ENCODE assay signal across 29 cellular contexts in the genomic region with DNA sequence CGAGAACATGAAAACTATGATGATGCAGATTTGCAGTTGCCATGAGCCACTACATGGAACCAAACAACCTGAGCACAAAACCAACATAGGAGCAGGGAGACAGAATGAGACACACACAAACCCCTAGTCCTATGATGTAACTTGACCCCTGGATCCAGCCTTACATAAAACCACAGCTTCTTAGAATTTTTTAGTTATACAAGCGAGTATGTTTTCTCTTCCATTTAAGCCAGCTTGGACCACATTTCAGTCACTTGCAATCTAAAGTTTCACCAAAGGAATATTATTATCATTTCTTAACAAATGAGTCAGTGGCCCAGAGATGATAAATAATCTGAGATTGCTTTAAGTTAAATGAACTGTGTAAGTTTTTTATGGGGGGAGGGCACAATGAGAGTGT. TPM values are rescaled to one million over a fixed set of nuclear protein-coding genes. Genes with fewer than 3 reads are reported as not detected.
DNase-seq lines count a peak whose midpoint lies in the region; ATAC-seq and TF ChIP-seq lines count a peak whose summit lies in the region.
"Had no signal": no experiment of that assay in that cellular context is flagged by ENCODE, and none has a peak within 500 bp of the region (broad histone marks: within the 10 kb centered on the region; RNA-seq: fewer than 3 reads in every experiment).

No MANE protein-coding gene starts in this region.

- no peak overlapping the region for H3K4me3 ChIP-seq in SK-N-SH (ENCODE audit: low read depth in 2 of 2, low read length in 1 of 2)
- H3K4me3 ChIP-seq in astrocyte of the spinal cord (ENCODE audit: low read depth, low read length): no peak overlapping the region
- H3K4me3 ChIP-seq in ascending aorta: no peak overlapping the region
- H3K4me3 ChIP-seq: BLaER1, cardiac muscle cell, gastrocnemius medialis, lung, psoas muscle had no signal

- ATAC-seq in SK-N-SH treated with all-trans-retinoic acid at 6 μM for 48 hours (no peak; the same call in 1 of the 3 replicates), HG03469 (IDR thresholded peaks at IDR 0.05; ENCODE audit: unreplicated experiment) (no peak), HG02610 (IDR thresholded peaks at IDR 0.05; ENCODE audit: unreplicated experiment) (no peak)
- ATAC-seq: gastrocnemius medialis; HCT116; psoas muscle; stimulated activated effector memory CD8-positive, alpha-beta T cell treated with anti-CD3 and anti-CD28 coated beads, Interleukin-12 subunit alpha, Interleukin-12 subunit beta, amount 100 ng/mL, for 72 hours had no signal

- H3K79me2 ChIP-seq in SK-N-SH (ENCODE audit: insufficient read depth): peaks cover 90% of the 10 kb centered on the region

- CTCF ChIA-PET in SK-N-SH (lab: Yijun Ruan, JAX): interaction anchor here (0.7 to 3.7 kb wide), 3 partner anchors 147 to 689 kb away, joined by 3 to 30 read pairs (median 3); no protein-coding TSS in a partner anchor

- H3K9ac ChIP-seq in SK-N-SH: no peak overlapping the region
- H3K9ac ChIP-seq: BLaER1, KMS-11 had no signal

- H3K9me2 ChIP-seq in SK-N-SH: no peaks in the 10 kb centered on the region

- TF ChIP-seq CTCF in SK-N-SH (IDR thresholded peaks at IDR 0.05) (no peak), astrocyte of the spinal cord (IDR thresholded peaks at IDR 0.05; ENCODE audit: low read depth, low read length) (no peak), ascending aorta (IDR thresholded peaks at IDR 0.05) (no peak)

- 69% methylated on average over 2 of the region's 2 CpGs for WGBS in SK-N-SH (ENCODE audit: low lambda C conversion rate)

- no peaks in the 10 kb centered on the region for H3K27me3 ChIP-seq in SK-N-SH (ENCODE audit: insufficient read depth)
- no peaks in the 10 kb centered on the region for H3K27me3 ChIP-seq in ascending aorta
- H3K27me3 ChIP-seq: BLaER1, gastrocnemius medialis had no signal

- TF ChIP-seq RAD21 in SK-N-SH (IDR thresholded peaks at IDR 0.05; ENCODE audit: low read length): no peak

- H3F3A ChIP-seq in SK-N-SH (replicated peaks; ENCODE audit: insufficient read depth): peaks cover 24% of the 10 kb centered on the region

- in situ Hi-C loops in astrocyte of the spinal cord (cut with HindIII; ENCODE audit: low sequenced_read_pairs): no loop called here

- DNase-seq in SK-N-SH: no peak
- peak; percentile 71 for DNase-seq in astrocyte of the spinal cord (ENCODE audit: low read depth, low spot score)
- DNase-seq in glomerular visceral epithelial cell (ENCODE audit: extremely low spot score): peak; percentile 62
- DNase-seq in superior temporal gyrus (ENCODE audit: extremely low spot score): no peak
- no peak for DNase-seq in ascending aorta (ENCODE audit: low spot score in 2 of 2)
- DNase-seq: activated naive CD8-positive, alpha-beta T cell treated with anti-CD3 and anti-CD28 coated beads for 36 hours; COR-L47; dermis blood vessel endothelial cell; DMS79 treated with DMSO at 0.1 percent for 48 hours; gastrocnemius medialis; kidney; NCI-H1048; NCI-H187; NCI-H748 treated with DMSO at 0.1 percent for 48 hours; psoas muscle; small intestine; stimulated activated CD4-positive, alpha-beta T cell treated with anti-CD3 and anti-CD28 coated beads, Interleukin-2, amount 100 ng/mL, for 24 hours; T-helper 9 cell had no signal

- H3K27ac ChIP-seq in SK-N-SH (ENCODE audit: low read depth in 2 of 2, low read length in 1 of 2) (peak overlapping the region in 1 of 2 experiments; percentile 77; a peak in 2 of 4 replicates), ascending aorta (no peak overlapping the region)
- H3K27ac ChIP-seq: 22Rv1, BLaER1, cardiac muscle cell, gastrocnemius medialis, KMS-11, psoas muscle had no signal

- no peak for TF ChIP-seq EP300 in SK-N-SH (IDR thresholded peaks at IDR 0.05; ENCODE audit: borderline replicate concordance in 1 of 2, low read depth in 1 of 2, low read length in 1 of 2)

- H3K9me3 ChIP-seq in SK-N-SH: no peaks in the 10 kb centered on the region
- H3K9me3 ChIP-seq in ascending aorta: no peaks in the 10 kb centered on the region
- H3K9me3 ChIP-seq: BLaER1, gastrocnemius medialis, psoas muscle had no signal

- H3K4me2 ChIP-seq in SK-N-SH: peak overlapping the region; percentile 44; the same call in 1 of the 2 replicates
- H3K4me2 ChIP-seq: BLaER1, KMS-11 had no signal

- H4K20me1 ChIP-seq in SK-N-SH (ENCODE audit: insufficient read depth): no peaks in the 10 kb centered on the region
- H4K20me1 ChIP-seq: BLaER1 had no signal

- peaks cover 3 to 21% of the 10 kb centered on the region in 2 experiments; a peak in 2 of 4 replicates for H3K4me1 ChIP-seq in SK-N-SH (ENCODE audit: control insufficient read depth in 1 of 2, insufficient read depth in 2 of 2, low read depth in 1 of 2, low read length in 1 of 2)
- H3K4me1 ChIP-seq in ascending aorta: peaks cover 0 to 1% of the 10 kb centered on the region in 2 donors
- H3K4me1 ChIP-seq: BLaER1, gastrocnemius medialis, psoas muscle had no signal

- no peaks in the 10 kb centered on the region for H3K36me3 ChIP-seq in SK-N-SH (replicated peaks in 1 of 2; ENCODE audit: control insufficient read depth in 1 of 2, insufficient read depth in 2 of 2, low read length in 1 of 2)
- no peaks in the 10 kb centered on the region for H3K36me3 ChIP-seq in ascending aorta
- H3K36me3 ChIP-seq: BLaER1, cardiac muscle cell, gastrocnemius medialis had no signal

- POLR2A ChIA-PET in SK-N-SH (lab: Yijun Ruan, JAX): no interaction called here

- no peak overlapping the region for H2AFZ ChIP-seq in SK-N-SH (ENCODE audit: low read depth)

- intact Hi-C loops in ascending aorta (cut with DNase I): loop anchor here (10.0 kb wide), 1 partner anchor 348 kb away; no protein-coding TSS in a partner anchor

TF ChIP-seq in SK-N-SH, 30 proteins besides CTCF, POLR2A, EP300 and RAD21:
- TF ChIP-seq SMC3 (IDR thresholded peaks at IDR 0.05; ENCODE audit: low read depth, low read length) (no peak), GABPA (IDR thresholded peaks at IDR 0.05; ENCODE audit: low read depth) (no peak), EZH2phosphoT487 (IDR thresholded peaks at IDR 0.05; ENCODE audit: borderline replicate concordance, low read depth) (no peak), ZBTB33 (IDR thresholded peaks at IDR 0.05; ENCODE audit: borderline replicate concordance, low read depth) (no peak), YY1 (IDR thresholded peaks at IDR 0.05; ENCODE audit: low read depth) (no peak), RCOR1 (IDR thresholded peaks at IDR 0.05; ENCODE audit: low read length) (no peak)
- TF ChIP-seq, protein P1, sequence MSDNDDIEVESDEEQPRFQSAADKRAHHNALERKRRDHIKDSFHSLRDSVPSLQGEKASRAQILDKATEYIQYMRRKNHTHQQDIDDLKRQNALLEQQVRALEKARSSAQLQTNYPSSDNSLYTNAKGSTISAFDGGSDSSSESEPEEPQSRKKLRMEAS (IDR thresholded peaks at IDR 0.05; ENCODE audit: low read depth): no peak
TF ChIP-seq in SK-N-SH: peak in this region for 0.

TF ChIP-seq in SK-N-SH treated with all-trans-retinoic acid at 6 μM for 48 hours, 23 proteins besides CTCF, POLR2A, EP300 and RAD21 (continues in another document):
- TF ChIP-seq ISL1 (CRISPR knock-in tag; IDR thresholded peaks at IDR 0.05) (no peak), TCF4 (CRISPR knock-in tag; IDR thresholded peaks at IDR 0.05; ENCODE audit: borderline replicate concordance) (no peak), TOX (CRISPR knock-in tag; IDR thresholded peaks at IDR 0.05; ENCODE audit: borderline replicate concordance) (no peak), ZC3H10 (CRISPR knock-in tag; IDR thresholded peaks at IDR 0.05) (no peak), OSR1 (CRISPR knock-in tag; IDR thresholded peaks at IDR 0.05) (no peak), ZNF70 (CRISPR knock-in tag; IDR thresholded peaks at IDR 0.05) (no peak), ZNF8 (CRISPR knock-in tag; IDR thresholded peaks at IDR 0.05) (no peak)
- TF ChIP-seq, protein P2, sequence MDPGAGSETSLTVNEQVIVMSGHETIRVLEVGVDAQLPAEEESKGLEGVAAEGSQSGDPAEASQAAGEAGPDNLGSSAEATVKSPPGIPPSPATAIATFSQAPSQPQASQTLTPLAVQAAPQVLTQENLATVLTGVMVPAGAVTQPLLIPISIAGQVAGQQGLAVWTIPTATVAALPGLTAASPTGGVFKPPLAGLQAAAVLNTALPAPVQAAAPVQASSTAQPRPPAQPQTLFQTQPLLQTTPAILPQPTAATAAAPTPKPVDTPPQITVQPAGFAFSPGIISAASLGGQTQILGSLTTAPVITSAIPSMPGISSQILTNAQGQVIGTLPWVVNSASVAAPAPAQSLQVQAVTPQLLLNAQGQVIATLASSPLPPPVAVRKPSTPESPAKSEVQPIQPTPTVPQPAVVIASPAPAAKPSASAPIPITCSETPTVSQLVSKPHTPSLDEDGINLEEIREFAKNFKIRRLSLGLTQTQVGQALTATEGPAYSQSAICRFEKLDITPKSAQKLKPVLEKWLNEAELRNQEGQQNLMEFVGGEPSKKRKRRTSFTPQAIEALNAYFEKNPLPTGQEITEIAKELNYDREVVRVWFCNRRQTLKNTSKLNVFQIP (CRISPR knock-in tag; IDR thresholded peaks at IDR 0.05; ENCODE audit: borderline replicate concordance, low read depth): no peak
- TF ChIP-seq, protein P3, sequence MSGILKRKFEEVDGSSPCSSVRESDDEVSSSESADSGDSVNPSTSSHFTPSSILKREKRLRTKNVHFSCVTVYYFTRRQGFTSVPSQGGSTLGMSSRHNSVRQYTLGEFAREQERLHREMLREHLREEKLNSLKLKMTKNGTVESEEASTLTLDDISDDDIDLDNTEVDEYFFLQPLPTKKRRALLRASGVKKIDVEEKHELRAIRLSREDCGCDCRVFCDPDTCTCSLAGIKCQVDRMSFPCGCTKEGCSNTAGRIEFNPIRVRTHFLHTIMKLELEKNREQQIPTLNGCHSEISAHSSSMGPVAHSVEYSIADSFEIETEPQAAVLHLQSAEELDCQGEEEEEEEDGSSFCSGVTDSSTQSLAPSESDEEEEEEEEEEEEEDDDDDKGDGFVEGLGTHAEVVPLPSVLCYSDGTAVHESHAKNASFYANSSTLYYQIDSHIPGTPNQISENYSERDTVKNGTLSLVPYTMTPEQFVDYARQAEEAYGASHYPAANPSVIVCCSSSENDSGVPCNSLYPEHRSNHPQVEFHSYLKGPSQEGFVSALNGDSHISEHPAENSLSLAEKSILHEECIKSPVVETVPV (CRISPR knock-in tag; IDR thresholded peaks at IDR 0.05): no peak

RNA-seq across cellular contexts. Expression of gene SPOCK1, which starts 6.8 kb away (rescaled TPM):
- polyA plus RNA-seq in SK-N-SH (2012; rRNA removed): 9.1 and 11.3 TPM in 2 replicates
- polyA plus RNA-seq in SK-N-SH (2012; cell fraction: cytosol; rRNA removed): 12.0 and 15.4 TPM in 2 replicates
- polyA plus RNA-seq in SK-N-SH (2012; cell fraction: nucleus; rRNA removed): 4.8 and 8.7 TPM in 2 replicates
- 81.2 TPM for total RNA-seq in ascending aorta
- total RNA-seq: activated T-helper 2 cell treated with anti-CD3 and anti-CD28 coated beads, Interferon-gamma antibody, Interleukin-2, Interleukin-4, amounts not matched to agents 10 μg/mL and 5 μg/mL and 100 μg/mL, durations not matched to agents 14 hours and 24 hours and 36 hours had no signal

Comparison
In these comparisons a context has a peak if more than half of its experiments do, and no peak if none do; other contexts are left out.
1. DNase-seq: peak in astrocyte of the spinal cord (single experiment) and glomerular visceral epithelial cell (single experiment); none in SK-N-SH (single experiment), superior temporal gyrus (single experiment) and ascending aorta (0 of 2).